ENCODE assay signal across 18 cellular contexts in genomic region chr2:111222204-111222866, GRCh38.
"Had no signal": no experiment of that assay in that cellular context is flagged by ENCODE, and none has a peak within 500 bp of the region (broad histone marks: within the 10 kb centered on the region; RNA-seq: fewer than 3 reads in every experiment).

No MANE protein-coding gene starts in this region.

- H3K4me1 ChIP-seq: pancreas, uterus had no signal

- H2AFZ ChIP-seq: neural progenitor cell had no signal

- H3K4me3 Mint-ChIP-seq: activated naive CD8-positive, alpha-beta T cell treated with anti-CD3 and anti-CD28 coated beads for 36 hours; activated T-helper 1 cell treated with anti-CD3 and anti-CD28 coated beads, Interleukin-12 subunit alpha, Interleukin-12 subunit beta, Interleukin-2, Interleukin-4 antibody, amounts not matched to agents 30 ng/mL and 10 ng/mL and 1 ng/mL, durations not matched to agents 14 hours and 24 hours and 36 hours; central memory CD8-positive, alpha-beta T cell; neural progenitor cell; stimulated activated effector memory CD8-positive, alpha-beta T cell treated with anti-CD3 and anti-CD28 coated beads, Interleukin-12 subunit alpha, Interleukin-12 subunit beta, amount 100 ng/mL, for 72 hours; T-helper 1 cell treated with Interleukin-12 subunit alpha and Interleukin-12 subunit beta and Interleukin-4 antibody, amounts not matched to agents 30 μg/mL and 1 μg/mL, for 36 hours had no signal

- H3K4me1 Mint-ChIP-seq: central memory CD8-positive, alpha-beta T cell had no signal

- H3K36me3 Mint-ChIP-seq: stimulated activated effector memory CD8-positive, alpha-beta T cell treated with anti-CD3 and anti-CD28 coated beads, Interleukin-12 subunit alpha, Interleukin-12 subunit beta, amount 100 ng/mL, for 72 hours had no signal

- H3K27me3 Mint-ChIP-seq: central memory CD8-positive, alpha-beta T cell had no signal

- H3K9me3 Mint-ChIP-seq: central memory CD8-positive, alpha-beta T cell had no signal

- ATAC-seq: sciatic nerve; stimulated activated effector memory CD8-positive, alpha-beta T cell treated with anti-CD3 and anti-CD28 coated beads, Interleukin-12 subunit alpha, Interleukin-12 subunit beta, amount 100 ng/mL, for 72 hours had no signal

- H3K27me3 ChIP-seq: brain microvascular endothelial cell, neural progenitor cell, pancreas, uterus had no signal

- H3K27ac ChIP-seq: brain microvascular endothelial cell, coronary artery, neural progenitor cell, pancreas, uterus had no signal

- H3K36me3 ChIP-seq: brain microvascular endothelial cell, neural progenitor cell, pancreas, uterus had no signal

- DNase-seq: activated CD4-positive, alpha-beta T cell treated with anti-CD3 and anti-CD28 coated beads for 48 hours; activated naive CD8-positive, alpha-beta T cell treated with anti-CD3 and anti-CD28 coated beads for 36 hours; brain microvascular endothelial cell; effector CD8-positive, alpha-beta T cell; foreskin fibroblast; hypothalamus; kidney; left ventricle myocardium superior; pancreas; stimulated activated CD4-positive, alpha-beta T cell treated with anti-CD3 and anti-CD28 coated beads, Interleukin-1b, Interleukin-23, amount 100 ng/mL, for 48 hours; uterus had no signal

- H3K4me2 ChIP-seq: neural progenitor cell had no signal

- H3K9me3 ChIP-seq: pancreas, uterus had no signal

- H3K27ac Mint-ChIP-seq: activated naive CD8-positive, alpha-beta T cell treated with anti-CD3 and anti-CD28 coated beads for 36 hours; activated T-helper 1 cell treated with anti-CD3 and anti-CD28 coated beads, Interleukin-12 subunit alpha, Interleukin-12 subunit beta, Interleukin-2, Interleukin-4 antibody, amounts not matched to agents 30 ng/mL and 10 ng/mL and 1 ng/mL, durations not matched to agents 14 hours and 24 hours and 36 hours; stimulated activated effector memory CD8-positive, alpha-beta T cell treated with anti-CD3 and anti-CD28 coated beads, Interleukin-12 subunit alpha, Interleukin-12 subunit beta, amount 100 ng/mL, for 72 hours; T-helper 1 cell treated with Interleukin-12 subunit alpha and Interleukin-12 subunit beta and Interleukin-4 antibody, amounts not matched to agents 30 μg/mL and 1 μg/mL, for 36 hours had no signal

- H3K9ac ChIP-seq: neural progenitor cell had no signal

- H3K4me3 ChIP-seq: coronary artery, neural progenitor cell, pancreas, uterus had no signal
